ENCODE assay signal across 9 cellular contexts in the genomic region with DNA sequence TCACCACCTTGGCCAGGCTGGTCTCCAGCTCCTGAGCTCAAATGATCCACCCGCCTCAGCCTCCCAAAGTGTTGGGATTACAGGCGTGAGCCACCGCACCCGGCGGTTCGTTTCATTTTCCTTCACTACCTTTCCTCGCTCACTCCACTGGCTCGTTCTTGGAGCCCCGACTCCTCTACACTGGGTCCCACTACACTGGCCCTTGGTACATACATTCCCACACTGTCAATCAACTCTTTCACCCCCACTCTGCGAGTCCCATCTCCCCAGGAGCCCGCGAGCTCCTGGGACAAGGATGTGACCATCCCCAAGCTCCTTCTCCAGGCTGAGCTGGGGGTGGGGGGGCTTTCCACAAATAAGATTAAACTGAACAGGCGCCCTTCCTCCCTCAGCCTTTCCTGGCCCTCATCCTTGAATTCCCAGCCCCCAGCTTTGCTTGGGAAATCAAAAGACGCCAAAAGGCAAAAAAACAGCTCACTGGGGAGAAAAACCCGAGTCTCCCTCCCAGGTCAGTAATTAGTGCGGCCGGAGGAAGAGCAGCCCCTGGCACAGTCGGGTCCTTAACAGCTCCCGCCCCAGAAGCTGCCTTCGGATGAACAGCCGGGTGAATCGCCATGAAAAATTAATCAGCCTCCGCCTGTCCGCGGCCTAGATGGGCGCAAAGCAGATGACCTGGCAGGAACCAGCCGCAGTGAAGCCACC. TPM values are rescaled to one million over a fixed set of nuclear protein-coding genes. Genes with fewer than 3 reads are reported as not detected.
DNase-seq lines count a peak whose midpoint lies in the region; ATAC-seq and TF ChIP-seq lines count a peak whose summit lies in the region.
"Had no signal": no experiment of that assay in that cellular context is flagged by ENCODE, and none has a peak within 500 bp of the region (broad histone marks: within the 10 kb centered on the region; RNA-seq: fewer than 3 reads in every experiment).

No MANE protein-coding gene starts in this region.

- no peak overlapping the region for H2AFZ ChIP-seq in neuron (ENCODE audit: low read depth, low read length)

- peaks cover 27% of the 10 kb centered on the region for H3K27me3 ChIP-seq in DOHH2 (ENCODE audit: control insufficient read depth, low read length)
- peaks cover 23% of the 10 kb centered on the region for H3K27me3 ChIP-seq in colonic mucosa
- no peaks in the 10 kb centered on the region for H3K27me3 ChIP-seq in neuron (ENCODE audit: insufficient read depth, low read length)

- H3K9me3 ChIP-seq in DOHH2 (ENCODE audit: control insufficient read depth, insufficient read depth, low read length) (peaks cover 3% of the 10 kb centered on the region; the same call in 1 of the 2 replicates), colonic mucosa (no peaks in the 10 kb centered on the region), neuron (ENCODE audit: low read length) (no peaks in the 10 kb centered on the region)

- ATAC-seq in HG02623 (IDR thresholded peaks at IDR 0.05; ENCODE audit: unreplicated experiment) (peak; percentile 2), GM19467 (IDR thresholded peaks at IDR 0.05; ENCODE audit: unreplicated experiment) (no peak), GM18520 (IDR thresholded peaks at IDR 0.05; ENCODE audit: unreplicated experiment) (no peak)

- H3K4me1 ChIP-seq in DOHH2 (ENCODE audit: control insufficient read depth, low read length): peaks cover 12% of the 10 kb centered on the region
- H3K4me1 ChIP-seq in colonic mucosa: peaks cover 10% of the 10 kb centered on the region
- H3K4me1 ChIP-seq in neuron (ENCODE audit: insufficient read depth, low read length): no peaks in the 10 kb centered on the region

- no peak overlapping the region for H3K9ac ChIP-seq in colonic mucosa (ENCODE audit: low read depth in 2 of 2, low read length in 2 of 2)

- H3F3A ChIP-seq in DOHH2 (ENCODE audit: control insufficient read depth, insufficient read depth): no peaks in the 10 kb centered on the region

- DNase-seq in colonic mucosa (no peak), DMS114 treated with DMSO at 0.1 percent for 48 hours (lab: John Stamatoyannopoulos, UW; ENCODE audit: unreplicated experiment) (no peak)
- no peak for DNase-seq in activated CD4-positive, CD25-positive, alpha-beta regulatory T cell treated with anti-CD3 and anti-CD28 coated beads, Interleukin-2, amount 50 U/mL, for 72 hours
- DNase-seq: erythroblast had no signal

- H3K36me3 ChIP-seq in DOHH2 (ENCODE audit: control insufficient read depth, low read length) (no peaks in the 10 kb centered on the region), colonic mucosa (no peaks in the 10 kb centered on the region), neuron (ENCODE audit: insufficient read depth, low read length) (no peaks in the 10 kb centered on the region)

- intact Hi-C loops in colonic mucosa (cut with DNase I): loop anchor here (5.0 to 10.0 kb wide), 2 partner anchors 488 to 1401 kb away; no protein-coding TSS in a partner anchor

- peak overlapping the region; percentile 89 for H3K4me2 ChIP-seq in DOHH2 (ENCODE audit: low read length)

- H3K4me3 ChIP-seq in DOHH2 (ENCODE audit: low read length) (peak overlapping the region; percentile 73), colonic mucosa (peak overlapping the region; percentile 31), neuron (ENCODE audit: low read length) (peak overlapping the region; percentile 27)

- H3K79me2 ChIP-seq in DOHH2 (ENCODE audit: control insufficient read depth, low read length): no peaks in the 10 kb centered on the region

- no peak overlapping the region for H3K27ac ChIP-seq in DOHH2 (ENCODE audit: low read depth, low read length)
- H3K27ac ChIP-seq in colonic mucosa: no peak overlapping the region

- TF ChIP-seq CTCF in DOHH2 (IDR thresholded peaks at IDR 0.05; ENCODE audit: low read depth, low read length, poor library complexity, severe bottlenecking): no peak
- TF ChIP-seq CTCF in colonic mucosa (IDR thresholded peaks at IDR 0.05): no peak

- H3K9me2 ChIP-seq in DOHH2 (replicated peaks; ENCODE audit: control insufficient read depth, low read length): no peaks in the 10 kb centered on the region

- H4K20me1 ChIP-seq in DOHH2 (ENCODE audit: control insufficient read depth, insufficient read depth, low read depth, low read length): no peaks in the 10 kb centered on the region

RNA-seq across cellular contexts. Expression of gene LY86, which starts 42.8 kb away (rescaled TPM):
- 1 to 10 TPM in 1 of 2 donors, under 1 TPM in 1; 0.91 to 1.3 TPM for total RNA-seq in colonic mucosa
